In the genomic region with DNA sequence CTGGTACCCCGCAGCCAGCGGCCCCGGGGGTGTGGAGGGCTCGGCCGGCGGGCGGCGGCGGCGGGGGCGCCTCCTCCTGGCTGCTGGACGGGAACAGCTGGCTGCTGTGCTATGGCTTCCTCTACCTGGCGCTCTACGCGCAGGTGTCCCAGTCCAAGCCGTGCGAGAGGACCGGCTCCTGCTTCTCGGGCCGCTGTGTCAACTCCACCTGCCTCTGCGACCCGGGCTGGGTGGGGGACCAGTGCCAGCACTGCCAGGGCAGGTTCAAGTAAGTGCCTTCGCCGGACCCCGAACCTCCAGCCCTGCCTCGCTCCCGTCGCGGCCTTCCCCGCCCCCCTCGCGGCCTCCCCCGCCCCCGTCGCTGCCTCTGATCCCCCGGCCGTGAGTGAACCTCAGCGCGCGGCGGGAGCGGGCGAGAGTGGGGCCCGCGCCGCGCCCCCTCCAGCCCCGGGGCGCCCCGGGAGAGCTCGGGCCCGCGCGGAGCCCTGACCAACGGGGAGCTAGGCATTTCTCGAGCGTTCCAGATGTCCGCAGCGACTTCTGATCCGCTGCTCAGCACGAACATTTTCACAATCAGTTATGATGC, we compare ENCODE assay signal across 1 cellular context.
TF ChIP-seq lines count a peak whose summit lies in the region.

No MANE protein-coding gene starts in this region.

TF ChIP-seq in HepG2, 621 proteins besides CTCF, POLR2A, EP300 and RAD21:
- TF ChIP-seq ZNF569 (CRISPR knock-in tag; IDR thresholded peaks at IDR 0.05; ENCODE audit: borderline replicate concordance) (no peak), TOE1 (CRISPR knock-in tag; IDR thresholded peaks at IDR 0.05) (no peak), DR1 (CRISPR knock-in tag; IDR thresholded peaks at IDR 0.05) (no peak), ZNF777 (CRISPR knock-in tag; IDR thresholded peaks at IDR 0.05) (peak; percentile 12; the same call in 1 of the 2 replicates), STAG1 (CRISPR knock-in tag; IDR thresholded peaks at IDR 0.05) (0 out of 2 replicates have a peak, but pooled peaks have one; percentile 10), FLYWCH1 (CRISPR knock-in tag; IDR thresholded peaks at IDR 0.05) (no peak), TEAD2 (CRISPR knock-in tag; IDR thresholded peaks at IDR 0.05) (no peak)
- TF ChIP-seq, protein P1, sequence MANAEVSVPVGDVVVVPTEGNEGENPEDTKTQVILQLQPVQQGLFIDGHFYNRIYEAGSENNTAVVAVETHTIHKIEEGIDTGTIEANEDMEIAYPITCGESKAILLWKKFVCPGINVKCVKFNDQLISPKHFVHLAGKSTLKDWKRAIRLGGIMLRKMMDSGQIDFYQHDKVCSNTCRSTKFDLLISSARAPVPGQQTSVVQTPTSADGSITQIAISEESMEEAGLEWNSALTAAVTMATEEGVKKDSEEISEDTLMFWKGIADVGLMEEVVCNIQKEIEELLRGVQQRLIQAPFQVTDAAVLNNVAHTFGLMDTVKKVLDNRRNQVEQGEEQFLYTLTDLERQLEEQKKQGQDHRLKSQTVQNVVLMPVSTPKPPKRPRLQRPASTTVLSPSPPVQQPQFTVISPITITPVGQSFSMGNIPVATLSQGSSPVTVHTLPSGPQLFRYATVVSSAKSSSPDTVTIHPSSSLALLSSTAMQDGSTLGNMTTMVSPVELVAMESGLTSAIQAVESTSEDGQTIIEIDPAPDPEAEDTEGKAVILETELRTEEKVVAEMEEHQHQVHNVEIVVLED (CRISPR knock-in tag; IDR thresholded peaks at IDR 0.05; ENCODE audit: borderline replicate concordance), result no peak
- TF ChIP-seq, protein P2, sequence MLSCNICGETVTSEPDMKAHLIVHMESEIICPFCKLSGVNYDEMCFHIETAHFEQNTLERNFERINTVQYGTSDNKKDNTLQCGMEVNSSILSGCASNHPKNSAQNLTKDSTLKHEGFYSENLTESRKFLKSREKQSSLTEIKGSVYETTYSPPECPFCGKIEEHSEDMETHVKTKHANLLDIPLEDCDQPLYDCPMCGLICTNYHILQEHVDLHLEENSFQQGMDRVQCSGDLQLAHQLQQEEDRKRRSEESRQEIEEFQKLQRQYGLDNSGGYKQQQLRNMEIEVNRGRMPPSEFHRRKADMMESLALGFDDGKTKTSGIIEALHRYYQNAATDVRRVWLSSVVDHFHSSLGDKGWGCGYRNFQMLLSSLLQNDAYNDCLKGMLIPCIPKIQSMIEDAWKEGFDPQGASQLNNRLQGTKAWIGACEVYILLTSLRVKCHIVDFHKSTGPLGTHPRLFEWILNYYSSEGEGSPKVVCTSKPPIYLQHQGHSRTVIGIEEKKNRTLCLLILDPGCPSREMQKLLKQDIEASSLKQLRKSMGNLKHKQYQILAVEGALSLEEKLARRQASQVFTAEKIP (CRISPR knock-in tag; IDR thresholded peaks at IDR 0.05; ENCODE audit: borderline replicate concordance), result no peak
- TF ChIP-seq, protein P3, sequence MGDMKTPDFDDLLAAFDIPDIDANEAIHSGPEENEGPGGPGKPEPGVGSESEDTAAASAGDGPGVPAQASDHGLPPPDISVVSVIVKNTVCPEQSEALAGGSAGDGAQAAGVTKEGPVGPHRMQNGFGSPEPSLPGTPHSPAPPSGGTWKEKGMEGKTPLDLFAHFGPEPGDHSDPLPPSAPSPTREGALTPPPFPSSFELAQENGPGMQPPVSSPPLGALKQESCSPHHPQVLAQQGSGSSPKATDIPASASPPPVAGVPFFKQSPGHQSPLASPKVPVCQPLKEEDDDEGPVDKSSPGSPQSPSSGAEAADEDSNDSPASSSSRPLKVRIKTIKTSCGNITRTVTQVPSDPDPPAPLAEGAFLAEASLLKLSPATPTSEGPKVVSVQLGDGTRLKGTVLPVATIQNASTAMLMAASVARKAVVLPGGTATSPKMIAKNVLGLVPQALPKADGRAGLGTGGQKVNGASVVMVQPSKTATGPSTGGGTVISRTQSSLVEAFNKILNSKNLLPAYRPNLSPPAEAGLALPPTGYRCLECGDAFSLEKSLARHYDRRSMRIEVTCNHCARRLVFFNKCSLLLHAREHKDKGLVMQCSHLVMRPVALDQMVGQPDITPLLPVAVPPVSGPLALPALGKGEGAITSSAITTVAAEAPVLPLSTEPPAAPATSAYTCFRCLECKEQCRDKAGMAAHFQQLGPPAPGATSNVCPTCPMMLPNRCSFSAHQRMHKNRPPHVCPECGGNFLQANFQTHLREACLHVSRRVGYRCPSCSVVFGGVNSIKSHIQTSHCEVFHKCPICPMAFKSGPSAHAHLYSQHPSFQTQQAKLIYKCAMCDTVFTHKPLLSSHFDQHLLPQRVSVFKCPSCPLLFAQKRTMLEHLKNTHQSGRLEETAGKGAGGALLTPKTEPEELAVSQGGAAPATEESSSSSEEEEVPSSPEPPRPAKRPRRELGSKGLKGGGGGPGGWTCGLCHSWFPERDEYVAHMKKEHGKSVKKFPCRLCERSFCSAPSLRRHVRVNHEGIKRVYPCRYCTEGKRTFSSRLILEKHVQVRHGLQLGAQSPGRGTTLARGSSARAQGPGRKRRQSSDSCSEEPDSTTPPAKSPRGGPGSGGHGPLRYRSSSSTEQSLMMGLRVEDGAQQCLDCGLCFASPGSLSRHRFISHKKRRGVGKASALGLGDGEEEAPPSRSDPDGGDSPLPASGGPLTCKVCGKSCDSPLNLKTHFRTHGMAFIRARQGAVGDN (CRISPR knock-in tag; IDR thresholded peaks at IDR 0.05), result peak; percentile 12; the same call in 1 of the 2 replicates
- TF ChIP-seq, protein P4, sequence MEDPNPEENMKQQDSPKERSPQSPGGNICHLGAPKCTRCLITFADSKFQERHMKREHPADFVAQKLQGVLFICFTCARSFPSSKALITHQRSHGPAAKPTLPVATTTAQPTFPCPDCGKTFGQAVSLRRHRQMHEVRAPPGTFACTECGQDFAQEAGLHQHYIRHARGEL (CRISPR knock-in tag; IDR thresholded peaks at IDR 0.05), result no peak
